Comparison of ENCODE assay signal across 11 cellular contexts in the genomic region with DNA sequence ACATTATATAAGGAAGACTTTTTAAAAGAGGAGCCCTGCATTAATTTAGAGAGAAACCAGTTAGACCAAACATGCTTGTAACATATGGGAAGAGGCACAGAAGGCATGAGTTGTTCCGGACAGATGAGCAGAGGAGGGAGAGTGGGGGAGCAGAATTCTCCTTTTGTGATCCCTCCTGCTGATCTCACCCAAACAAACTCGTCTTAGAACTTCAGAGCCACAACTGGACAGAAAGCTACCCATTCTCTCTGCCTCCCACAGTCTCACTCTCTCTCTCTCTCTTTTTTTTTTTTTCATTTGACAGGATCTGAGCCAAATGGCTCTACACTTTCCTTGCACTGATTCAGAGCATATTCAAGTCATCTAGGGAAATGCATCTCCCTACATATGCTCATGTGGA.
"Had no signal": no experiment of that assay in that cellular context is flagged by ENCODE, and none has a peak within 500 bp of the region (broad histone marks: within the 10 kb centered on the region; RNA-seq: fewer than 3 reads in every experiment).

No MANE protein-coding gene starts in this region.

- H3K27ac ChIP-seq: foreskin keratinocyte, ovary, right lobe of liver had no signal

- H3K4me1 Mint-ChIP-seq: activated naive CD8-positive, alpha-beta T cell treated with anti-CD3 and anti-CD28 coated beads, Interleukin-2, amount 10 ng/mL, durations not matched to agents 7 days and 5 days; stimulated activated effector memory CD8-positive, alpha-beta T cell treated with anti-CD3 and anti-CD28 coated beads, Interleukin-12 subunit alpha, Interleukin-12 subunit beta, amount 100 ng/mL, for 72 hours had no signal

- H3K9me3 ChIP-seq: ovary, right lobe of liver had no signal

- H3K27me3 ChIP-seq: foreskin keratinocyte, ovary, right lobe of liver had no signal

- DNase-seq: activated CD4-positive, alpha-beta T cell treated with anti-CD3 and anti-CD28 coated beads, Interleukin-2, amount 50 U/mL, for 1 hour; activated CD8-positive, alpha-beta memory T cell treated with anti-CD3 and anti-CD28 coated beads for 24 hours; activated naive CD4-positive, alpha-beta T cell; activated naive CD8-positive, alpha-beta T cell treated with anti-CD3 and anti-CD28 coated beads, Interleukin-2, amount 10 ng/mL, durations not matched to agents 7 days and 5 days; foreskin keratinocyte; ovary; right lobe of liver; stimulated activated CD4-positive, alpha-beta T cell treated with anti-CD3 and anti-CD28 coated beads, Interleukin-1b, Interleukin-23, amount 100 ng/mL, for 48 hours; T-helper 9 cell had no signal

- H3K4me3 ChIP-seq: ovary, right lobe of liver had no signal

- H3K27ac Mint-ChIP-seq: activated naive CD8-positive, alpha-beta T cell treated with anti-CD3 and anti-CD28 coated beads, Interleukin-2, amount 10 ng/mL, durations not matched to agents 7 days and 5 days; stimulated activated effector memory CD8-positive, alpha-beta T cell treated with anti-CD3 and anti-CD28 coated beads, Interleukin-12 subunit alpha, Interleukin-12 subunit beta, amount 100 ng/mL, for 72 hours had no signal

- H3K36me3 ChIP-seq: ovary, right lobe of liver had no signal

- H3K4me3 Mint-ChIP-seq: activated naive CD8-positive, alpha-beta T cell treated with anti-CD3 and anti-CD28 coated beads, Interleukin-2, amount 10 ng/mL, durations not matched to agents 7 days and 5 days; stimulated activated effector memory CD8-positive, alpha-beta T cell treated with anti-CD3 and anti-CD28 coated beads, Interleukin-12 subunit alpha, Interleukin-12 subunit beta, amount 100 ng/mL, for 72 hours had no signal

- H3K36me3 Mint-ChIP-seq: activated naive CD8-positive, alpha-beta T cell treated with anti-CD3 and anti-CD28 coated beads, Interleukin-2, amount 10 ng/mL, durations not matched to agents 7 days and 5 days; stimulated activated effector memory CD8-positive, alpha-beta T cell treated with anti-CD3 and anti-CD28 coated beads, Interleukin-12 subunit alpha, Interleukin-12 subunit beta, amount 100 ng/mL, for 72 hours had no signal

- ATAC-seq: activated CD4-positive, CD25-positive, alpha-beta regulatory T cell treated with anti-CD3 and anti-CD28 coated beads, Interleukin-2, amount 50 U/mL, for 24 hours; foreskin keratinocyte; right lobe of liver; stimulated activated effector memory CD8-positive, alpha-beta T cell treated with anti-CD3 and anti-CD28 coated beads, Interleukin-12 subunit alpha, Interleukin-12 subunit beta, amount 100 ng/mL, for 72 hours had no signal

- H3K4me1 ChIP-seq: foreskin keratinocyte had no signal
